Comparison of ENCODE assay signal across 21 cellular contexts in the genomic region with DNA sequence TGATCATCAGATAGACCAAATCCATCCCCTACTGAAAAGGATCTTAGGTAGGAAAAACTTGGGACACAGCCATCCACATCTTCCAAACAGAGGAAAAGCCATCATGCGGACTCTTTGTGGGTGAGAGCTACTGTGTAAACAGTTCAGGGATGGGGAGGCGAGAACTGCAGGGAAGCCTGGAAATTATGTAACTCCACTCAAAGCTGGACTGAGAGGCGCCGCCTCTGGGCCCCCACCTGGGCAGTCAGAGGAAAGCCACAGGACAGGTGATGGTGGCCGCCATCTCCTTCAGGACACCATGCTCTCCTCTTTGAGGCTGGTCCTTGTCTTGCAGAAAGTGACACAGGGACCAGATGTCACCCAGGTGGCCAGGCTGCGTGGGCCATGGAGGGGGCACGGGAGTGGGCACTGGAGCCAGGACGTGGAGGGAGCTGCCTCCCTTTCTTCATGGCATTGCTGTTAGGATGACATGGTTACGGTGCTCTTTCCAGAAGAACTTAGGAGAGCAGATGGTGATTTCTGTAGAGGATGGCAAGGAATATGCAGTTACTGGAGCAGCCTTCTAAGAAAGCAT. TPM values are rescaled to one million over a fixed set of nuclear protein-coding genes. Genes with fewer than 3 reads are reported as not detected.
DNase-seq lines count a peak whose midpoint lies in the region; ATAC-seq and TF ChIP-seq lines count a peak whose summit lies in the region.
"Had no signal": no experiment of that assay in that cellular context is flagged by ENCODE, and none has a peak within 500 bp of the region (broad histone marks: within the 10 kb centered on the region; RNA-seq: fewer than 3 reads in every experiment).

No MANE protein-coding gene starts in this region.

- DNase-seq in SHP77 (lab: John Stamatoyannopoulos, UW) (peak; percentile 21 to 43), SHP77 treated with DMSO at 0.1 percent for 48 hours (lab: John Stamatoyannopoulos, UW) (no peak), right lobe of liver (peak in 1 of 3 donors; percentile 67), OCI-LY7 (ENCODE audit: low spot score) (no peak), NCI-H1105 treated with DMSO at 0.1 percent for 48 hours (lab: John Stamatoyannopoulos, UW) (no peak), MG63 (no peak)
- DNase-seq: activated CD4-positive, alpha-beta T cell treated with anti-CD3 and anti-CD28 coated beads for 36 hours; activated naive CD8-positive, alpha-beta T cell treated with anti-CD3 and anti-CD28 coated beads, Interleukin-2, amount 10 ng/mL, durations not matched to agents 7 days and 5 days; colonic mucosa; COR-L47; EL; glutamatergic neuron; NCI-H1092 treated with DMSO at 0.1 percent for 48 hours; NCI-H2227 treated with DMSO at 0.1 percent for 48 hours; stimulated activated CD4-positive, alpha-beta T cell treated with anti-CD3 and anti-CD28 coated beads, Interleukin-4, amount 100 ng/mL, for 1 hour had no signal

- TF ChIP-seq CTCF in right lobe of liver (IDR thresholded peaks at IDR 0.05) (peak in 1 of 4 donors; percentile 27), OCI-LY7 (conservative IDR thresholded peaks at IDR 0.05; ENCODE audit: low read length) (no peak)

- intact Hi-C loops in right lobe of liver (cut with DNase I) = loop anchor here (10.0 kb wide), 2 partner anchors 75 to 85 kb away; partner anchors contain the start of gene UBE2Q1 (in 1 of the 2)
- intact Hi-C loops in OCI-LY7 (cut with micrococcal nuclease; ENCODE audit: unreplicated experiment) = loop anchor here (10.0 kb wide), 1 partner anchor 285 kb away; no protein-coding TSS in a partner anchor

- peak overlapping the region; percentile 46 for H3K27ac ChIP-seq in angular gyrus (ENCODE audit: low read depth, low read length)
- H3K27ac ChIP-seq in right lobe of liver = peak overlapping the region in 1 of 3 donors; percentile 36
- no peak overlapping the region for H3K27ac ChIP-seq in OCI-LY7 (ENCODE audit: low read depth, low read length, poor library complexity, severe bottlenecking)
- H3K27ac ChIP-seq: colonic mucosa had no signal

- ATAC-seq in right lobe of liver (peak; percentile 76 to 79 (median 76)), HG03039 (IDR thresholded peaks at IDR 0.05; ENCODE audit: unreplicated experiment) (no peak)
- ATAC-seq: activated CD4-positive, alpha-beta T cell treated with anti-CD3 and anti-CD28 coated beads for 36 hours had no signal

- WGBS in right lobe of liver (ENCODE audit: insufficient coverage, low coverage, low lambda C conversion rate, missing lambda C conversion rate) = 53% methylated on average over 3 of the region's 9 CpGs

- no peaks in the 10 kb centered on the region for H3K9me3 ChIP-seq in right lobe of liver
- no peaks in the 10 kb centered on the region for H3K9me3 ChIP-seq in OCI-LY7 (ENCODE audit: low read length)
- no peaks in the 10 kb centered on the region for H3K9me3 ChIP-seq in MG63
- H3K9me3 ChIP-seq: colonic mucosa had no signal

- no peaks in the 10 kb centered on the region for H3K27me3 ChIP-seq in right lobe of liver
- H3K27me3 ChIP-seq in MG63 = no peaks in the 10 kb centered on the region
- H3K27me3 ChIP-seq: colonic mucosa had no signal

- no peaks in the 10 kb centered on the region for H3K9me2 ChIP-seq in OCI-LY7 (ENCODE audit: insufficient read depth, low read length)

- H3K79me2 ChIP-seq in OCI-LY7 (ENCODE audit: insufficient read depth, low read depth, low read length) = no peaks in the 10 kb centered on the region

- CTCF ChIA-PET in OCI-LY7 (lab: Charles Lee; ENCODE audit: unreplicated experiment) = no interaction called here

- H4K20me1 ChIP-seq in OCI-LY7 (ENCODE audit: insufficient read depth, low read length) = no peaks in the 10 kb centered on the region

- no peak for TF ChIP-seq POLR2A in right lobe of liver (IDR thresholded peaks at IDR 0.05)

- no peak overlapping the region for H2AFZ ChIP-seq in OCI-LY7 (ENCODE audit: low read length)

- H3K4me1 ChIP-seq in right lobe of liver = peaks cover 0 to 5% (median 0%) of the 10 kb centered on the region in 4 donors
- peaks cover 5% of the 10 kb centered on the region for H3K4me1 ChIP-seq in OCI-LY7 (ENCODE audit: insufficient read depth, low read length, poor library complexity, severe bottlenecking)
- H3K4me1 ChIP-seq: colonic mucosa had no signal

- POLR2A ChIA-PET in OCI-LY7 (lab: Charles Lee) = no interaction called here

- BruUV-seq in OCI-LY7 (replicated peaks; lab: Mats Ljungman, UMichigan) = no TSS peak

- H3K4me3 ChIP-seq in right lobe of liver (no peak overlapping the region), OCI-LY7 (ENCODE audit: low read depth, low read length, poor library complexity, severe bottlenecking) (no peak overlapping the region), MG63 (no peak overlapping the region)
- H3K4me3 ChIP-seq: colonic mucosa, smooth muscle cell had no signal

- peaks cover 0 to 34% (median 8%) of the 10 kb centered on the region in 4 donors for H3K36me3 ChIP-seq in right lobe of liver
- H3K36me3 ChIP-seq in OCI-LY7 (ENCODE audit: insufficient read depth, low read length) = no peaks in the 10 kb centered on the region
- no peaks in the 10 kb centered on the region for H3K36me3 ChIP-seq in MG63
- H3K36me3 ChIP-seq: colonic mucosa had no signal

- H3K4me2 ChIP-seq in OCI-LY7 (ENCODE audit: low read length) = no peak overlapping the region
- H3K4me2 ChIP-seq: smooth muscle cell had no signal

RNA-seq across cellular contexts. Expression of gene TDRD10, which starts 32.1 kb away (rescaled TPM):
- total RNA-seq in right lobe of liver = 1 to 10 TPM in 5 of 6 experiments, under 1 TPM in 1; 0.92 to 2.2 (median 1.4) TPM
- total RNA-seq in OCI-LY7 (2014; rRNA removed; shearing (Covaris generic)) = 0.13 TPM in 1 of 2 replicates, not detected in the other
- not detected in 2 replicates for total RNA-seq in OCI-LY7 (2022)
- total RNA-seq in MG63 (2014; rRNA removed; shearing (Covaris generic); ENCODE audit: low replicate concordance) = not detected in 2 replicates
- total RNA-seq: activated CD4-positive, alpha-beta T cell treated with anti-CD3 and anti-CD28 coated beads for 36 hours; activated naive CD8-positive, alpha-beta T cell treated with anti-CD3 and anti-CD28 coated beads, Interleukin-2, amount 10 ng/mL, durations not matched to agents 7 days and 5 days; B cell; neural crest cell had no signal

RNA-seq across cellular contexts. Expression of gene SHE, which starts 32.3 kb away (rescaled TPM):
- total RNA-seq in right lobe of liver (1 to 10 TPM; 4.0 to 5.6 (median 4.7) TPM), OCI-LY7 (2022) (not detected in 2 replicates)
- total RNA-seq in OCI-LY7 (2014; rRNA removed; shearing (Covaris generic)) = not detected in 2 replicates
- not detected in 2 replicates for total RNA-seq in MG63 (2014; rRNA removed; shearing (Covaris generic); ENCODE audit: low replicate concordance)
- total RNA-seq: activated naive CD8-positive, alpha-beta T cell treated with anti-CD3 and anti-CD28 coated beads, Interleukin-2, amount 10 ng/mL, durations not matched to agents 7 days and 5 days; B cell; fibroblast of lung had no signal

Comparison
In these comparisons a context has a peak if more than half of its experiments do, and no peak if none do; other contexts are left out.
1. DNase-seq: peak in SHP77 (2 of 2); none in SHP77 treated with DMSO at 0.1 percent for 48 hours (single experiment), OCI-LY7 (single experiment), NCI-H1105 treated with DMSO at 0.1 percent for 48 hours (single experiment) and MG63 (single experiment).